Comparison of ENCODE assay signal across 8 cellular contexts in genomic region chr11:36500315-36500721, GRCh38. TPM values are rescaled to one million over a fixed set of nuclear protein-coding genes. Genes with fewer than 3 reads are reported as not detected.
A peak's percentile ranks its signal among the peaks of the same experiment; 100 is the strongest.
DNase-seq lines count a peak whose midpoint lies in the region; ATAC-seq, FAIRE-seq and TF ChIP-seq lines count a peak whose summit lies in the region.

No MANE protein-coding gene starts in this region.

- H3K36me3 ChIP-seq in sigmoid colon (peaks cover 0 to 59% (median 23%) of the 10 kb centered on the region in 4 donors), prostate gland (peaks cover 0 to 3% of the 10 kb centered on the region in 2 donors)

- WGBS in A549 (ENCODE audit: missing lambda C conversion rate) = 31% methylated on average over 1 of the region's 1 CpG
- WGBS in sigmoid colon, 2 donors = 25 to 62% methylated on average over 1 of the region's 1 CpG
- 58% methylated on average over 1 of the region's 1 CpG for WGBS in prostate gland

- intact Hi-C loops in sigmoid colon (cut with DNase I) = no loop called here
- intact Hi-C loops in prostate gland (cut with DNase I) = no loop called here

- DNase-seq in A549 (ENCODE audit: low read depth in 1 of 2, low spot score in 1 of 2) (peak; percentile 10 to 66), RCC 7860 (ENCODE audit: low spot score) (peak; percentile 88), fibroblast of pulmonary artery (ENCODE audit: low read depth) (peak; percentile 95), renal cortical epithelial cell (ENCODE audit: low read depth) (peak; percentile 90), sigmoid colon (no peak), prostate gland (ENCODE audit: low spot score) (no peak)

- no peaks in the 10 kb centered on the region for H3K27me3 ChIP-seq in sigmoid colon
- H3K27me3 ChIP-seq in prostate gland (replicated peaks; ENCODE audit: insufficient read depth) = no peaks in the 10 kb centered on the region

- H3K9me3 ChIP-seq in A549 = no peaks in the 10 kb centered on the region
- no peaks in the 10 kb centered on the region for H3K9me3 ChIP-seq in sigmoid colon
- no peaks in the 10 kb centered on the region for H3K9me3 ChIP-seq in prostate gland

- TF ChIP-seq RAD21 in A549 (conservative IDR thresholded peaks at IDR 0.05 in 1 of 2, IDR thresholded peaks at IDR 0.05 in 1 of 2) = no peak

- TF ChIP-seq POLR2A in A549 (IDR thresholded peaks at IDR 0.05; ENCODE audit: low read length) (no peak), sigmoid colon (IDR thresholded peaks at IDR 0.05) (no peak), prostate gland (IDR thresholded peaks at IDR 0.05) (no peak)

- ATAC-seq in A549 = peak; percentile 94 to 96
- peak; percentile 89 for ATAC-seq in GM18519 (IDR thresholded peaks at IDR 0.05; ENCODE audit: low FRiP score, unreplicated experiment)
- ATAC-seq in HG03025 (IDR thresholded peaks at IDR 0.05; ENCODE audit: low FRiP score, unreplicated experiment) = peak; percentile 84

- peak overlapping the region in 1 of 2 experiments; percentile 47; a peak in 2 of 6 replicates for H3K27ac ChIP-seq in A549
- H3K27ac ChIP-seq in sigmoid colon = peak overlapping the region in 2 of 4 donors; percentile 9 to 49
- H3K27ac ChIP-seq in prostate gland = no peak overlapping the region

- H3K4me2 ChIP-seq in A549 = peak overlapping the region; percentile 43

- H3K4me1 ChIP-seq in A549 = peaks cover 16% of the 10 kb centered on the region
- H3K4me1 ChIP-seq in sigmoid colon = peaks cover 0 to 28% (median 13%) of the 10 kb centered on the region in 4 donors
- no peaks in the 10 kb centered on the region for H3K4me1 ChIP-seq in prostate gland (replicated peaks)

- H3K4me3 ChIP-seq in A549 (no peak overlapping the region), fibroblast of pulmonary artery (replicated peaks; ENCODE audit: low read depth, low read length) (no peak overlapping the region), sigmoid colon (no peak overlapping the region), prostate gland (no peak overlapping the region)

- POLR2A ChIA-PET in A549 (lab: Yijun Ruan, JAX) = interaction anchor here (0.7 kb wide), 1 partner anchor 10 kb away, joined by 4 read pairs; the partner anchor contains the start of gene TRAF6

- FAIRE-seq in A549 (lab: Jason Lieb, UNC) (no peak), RCC 7860 (lab: Jason Lieb, UNC) (peak; percentile 88)

- CTCF ChIA-PET in A549 (lab: Yijun Ruan, JAX) = interaction anchor here (1.1 to 3.2 kb wide), 5 partner anchors 7 to 208 kb away, joined by 3 to 26 read pairs (median 8); partner anchors contain the start of gene TRAF6

- TF ChIP-seq CTCF in A549 (IDR thresholded peaks at IDR 0.05) = no peak
- no peak for TF ChIP-seq CTCF in fibroblast of pulmonary artery (IDR thresholded peaks at IDR 0.05; ENCODE audit: low read length, missing control alignments)
- no peak for TF ChIP-seq CTCF in sigmoid colon (IDR thresholded peaks at IDR 0.05)
- TF ChIP-seq CTCF in prostate gland (IDR thresholded peaks at IDR 0.05) = no peak

- TF ChIP-seq EP300 in A549 (IDR thresholded peaks at IDR 0.05) = no peak
- TF ChIP-seq EP300 in sigmoid colon (IDR thresholded peaks at IDR 0.05) = no peak

TF ChIP-seq in A549, 52 proteins besides CTCF, POLR2A, EP300 and RAD21:
- TF ChIP-seq ZSCAN20 (CRISPR knock-in tag; IDR thresholded peaks at IDR 0.05) (no peak), FOSL2 (IDR thresholded peaks at IDR 0.05) (no peak), FOSL2 (CRISPR knock-in tag; IDR thresholded peaks at IDR 0.05) (peak; percentile 32; the same call in 1 of the 2 replicates), FOSB (CRISPR knock-in tag; IDR thresholded peaks at IDR 0.05) (no peak)
TF ChIP-seq in A549: peak in this region for 1.

RNA-seq across cellular contexts. Expression of gene TRAF6, which starts 9.8 kb away (rescaled TPM):
- polyA plus RNA-seq in A549 (2011; rRNA removed) = 9.6 and 11.6 TPM in 2 replicates
- polyA plus RNA-seq in A549 (2012; cell fraction: cytosol; rRNA removed) = 2.5 and 3.6 TPM in 2 replicates
- 2.4 and 3.3 TPM in 2 replicates for polyA plus RNA-seq in A549 (2012; cell fraction: nucleus; rRNA removed)
- 4.3 to 4.9 TPM (median 4.6 TPM) in 3 replicates for polyA plus RNA-seq in A549 (2017; fragmentation: RNase III; extraction: RNeasy Plus Mini Kit Qiagen cat#74134 plus additional on column Dnase treatment)
- polyA minus RNA-seq in A549 (2011; rRNA and poly(A)+ RNA removed) = 11.5 and 11.6 TPM in 2 replicates
- 10.2 and 15.6 TPM in 2 replicates for total RNA-seq in renal cortical epithelial cell
- 10 to 100 TPM; 10.3 to 15.5 (median 12.4) TPM for total RNA-seq in sigmoid colon
- polyA plus RNA-seq in sigmoid colon = 1 to 10 TPM; 3.6 to 6.7 (median 4.2) TPM
- total RNA-seq in prostate gland = 10 to 100 TPM; 10.3 to 19.0 TPM

Comparison
In these comparisons a context has a peak if more than half of its experiments do, and no peak if none do; other contexts are left out.
1. DNase-seq: peak in A549 (2 of 2), RCC 7860 (single experiment), fibroblast of pulmonary artery (single experiment) and renal cortical epithelial cell (single experiment); none in sigmoid colon (single experiment) and prostate gland (single experiment).
2. Peak in every context shown above with its lines, with median percentiles within 50 percentile points of each other: ATAC-seq.